ENCODE assay signal across 8 cellular contexts in genomic region chr19:2426661-2427322, GRCh38. TPM values are rescaled to one million over a fixed set of nuclear protein-coding genes. Genes with fewer than 3 reads are reported as not detected.
A peak's percentile ranks its signal among the peaks of the same experiment; 100 is the strongest.
DNase-seq lines count a peak whose midpoint lies in the region; ATAC-seq and TF ChIP-seq lines count a peak whose summit lies in the region.

No MANE protein-coding gene starts in this region.

- peak overlapping the region; percentile 95 for H3K27ac ChIP-seq in CD4-positive, alpha-beta memory T cell (ENCODE audit: low read depth, low read length)
- H3K27ac ChIP-seq in ectodermal cell (ENCODE audit: insufficient read depth, low read depth, low read length, poor library complexity, severe bottlenecking), result peak overlapping the region; percentile 88

- POLR2A ChIA-PET in CD4-positive, alpha-beta memory T cell (lab: Charles Lee; ENCODE audit: partially characterized antibody), result interaction anchor here (0.6 to 2.7 kb wide), 15 partner anchors 12 to 632 kb away, joined by 3 to 30 read pairs (median 5); partner anchors contain the start of genes GADD45B, LMNB2, LSM7 and SPPL2B

- H3K4me3 ChIP-seq in CD4-positive, alpha-beta memory T cell (ENCODE audit: low read length in 2 of 2), result peak overlapping the region; percentile 61 to 79
- H3K4me3 ChIP-seq in WI38 (ENCODE audit: low read depth, low read length) (peak overlapping the region; percentile 91), ectodermal cell (ENCODE audit: insufficient read depth, low read depth, low read length) (peak overlapping the region; percentile 97)

- no peaks in the 10 kb centered on the region for H3K27me3 Mint-ChIP-seq in CD4-positive, alpha-beta memory T cell
- no peaks in the 10 kb centered on the region for H3K27me3 Mint-ChIP-seq in memory B cell

- H3K4me1 Mint-ChIP-seq in CD4-positive, alpha-beta memory T cell, result peaks cover 6 to 19% (median 12%) of the 10 kb centered on the region in 4 donors
- peaks cover 2% of the 10 kb centered on the region for H3K4me1 Mint-ChIP-seq in memory B cell

- H3K9me3 ChIP-seq in CD4-positive, alpha-beta memory T cell (ENCODE audit: control insufficient read depth in 1 of 2, low read length in 2 of 2), result no peaks in the 10 kb centered on the region
- no peaks in the 10 kb centered on the region for H3K9me3 ChIP-seq in ectodermal cell (ENCODE audit: control insufficient read depth, low read length)

- peaks cover 0 to 14% of the 10 kb centered on the region in 2 donors for H3K36me3 Mint-ChIP-seq in CD4-positive, alpha-beta memory T cell
- no peaks in the 10 kb centered on the region for H3K36me3 Mint-ChIP-seq in memory B cell

- ATAC-seq in GM19452 (IDR thresholded peaks at IDR 0.05; ENCODE audit: unreplicated experiment) (peak; percentile 4), memory B cell (ENCODE audit: low read depth) (no peak), GM19023 (IDR thresholded peaks at IDR 0.05; ENCODE audit: unreplicated experiment) (no peak)
- peak; percentile 9 for ATAC-seq in stimulated activated naive CD8-positive, alpha-beta T cell treated with anti-CD3 and anti-CD28 coated beads, Interleukin-15, Interleukin-2, amounts not matched to agents 100 U/mL and 50 U/mL, for 24 hours

- WGBS in ectodermal cell, 2 experiments, result 2% methylated on average over 53 of the region's 53 CpGs

- DNase-seq in CD4-positive, alpha-beta memory T cell, result peak in 3 of 5 donors; percentile 7 to 13 (median 10)
- peak; percentile 97 for DNase-seq in HuH-7.5 (ENCODE audit: low spot score)
- peak in 1 of 2 donors; percentile 40 for DNase-seq in memory B cell (ENCODE audit: low spot score in 2 of 2)
- peak; percentile 61 for DNase-seq in stimulated activated naive CD8-positive, alpha-beta T cell treated with anti-CD3 and anti-CD28 coated beads, Interleukin-15, Interleukin-2, amounts not matched to agents 100 U/mL and 50 U/mL, for 24 hours

- peak overlapping the region; percentile 90 to 97 (median 94) for H3K4me3 Mint-ChIP-seq in CD4-positive, alpha-beta memory T cell
- H3K4me3 Mint-ChIP-seq in memory B cell, result peak overlapping the region; percentile 98

- CTCF ChIA-PET in CD4-positive, alpha-beta memory T cell (lab: Charles Lee; ENCODE audit: partially characterized antibody), result interaction anchor here (1.4 kb wide), 1 partner anchor 153 kb away, joined by 5 read pairs; no protein-coding TSS in a partner anchor

- peak overlapping the region; percentile 74 to 99 (median 98) for H3K27ac Mint-ChIP-seq in CD4-positive, alpha-beta memory T cell
- H3K27ac Mint-ChIP-seq in memory B cell, result peak overlapping the region; percentile 98

- no peak for TF ChIP-seq CTCF in WI38 (IDR thresholded peaks at IDR 0.05; ENCODE audit: low read depth, low read length)

- no peaks in the 10 kb centered on the region for H3K36me3 ChIP-seq in CD4-positive, alpha-beta memory T cell (ENCODE audit: insufficient read depth, low read length)
- H3K36me3 ChIP-seq in ectodermal cell (ENCODE audit: control insufficient read depth, insufficient read depth, low read length), result peaks cover 13% of the 10 kb centered on the region

- intact Hi-C loops in CD4-positive, alpha-beta memory T cell (cut with micrococcal nuclease), result loop anchor here (1.0 kb wide), 3 partner anchors 31 to 190 kb away; partner anchors contain the start of genes LSM7, PLEKHJ1, SF3A2 and SPPL2B

- H3K27me3 ChIP-seq in CD4-positive, alpha-beta memory T cell (ENCODE audit: insufficient read depth, low read length), result no peaks in the 10 kb centered on the region
- no peaks in the 10 kb centered on the region for H3K27me3 ChIP-seq in ectodermal cell (ENCODE audit: control insufficient read depth, insufficient read depth, low read length, poor library complexity, severe bottlenecking)

- no peaks in the 10 kb centered on the region for H3K9me3 Mint-ChIP-seq in CD4-positive, alpha-beta memory T cell
- H3K9me3 Mint-ChIP-seq in memory B cell, result no peaks in the 10 kb centered on the region

- peaks cover 21% of the 10 kb centered on the region for H3K4me1 ChIP-seq in CD4-positive, alpha-beta memory T cell (ENCODE audit: insufficient read depth, low read length)
- H3K4me1 ChIP-seq in ectodermal cell (ENCODE audit: control insufficient read depth, insufficient read depth, low read length), result peaks cover 28% of the 10 kb centered on the region

RNA-seq across cellular contexts. Expression of gene TIMM13, which starts 0.6 kb away (rescaled TPM):
- 10 to 100 TPM; 30.6 to 31.6 TPM for total RNA-seq in CD4-positive, alpha-beta memory T cell
- 10 to 100 TPM; 65.9 to 76.4 TPM for polyA plus RNA-seq in CD4-positive, alpha-beta memory T cell
- polyA plus RNA-seq in ectodermal cell (2013, experiment 1 of 4), result 93.0 TPM
- polyA plus RNA-seq in ectodermal cell (2013, experiment 2 of 4), result 90.3 TPM
- polyA plus RNA-seq in ectodermal cell (2013, experiment 3 of 4), result 99.9 TPM
- polyA plus RNA-seq in ectodermal cell (2013, experiment 4 of 4), result 107 TPM

RNA-seq across cellular contexts. Expression of gene LMNB2, which starts 30.0 kb away (rescaled TPM):
- total RNA-seq in CD4-positive, alpha-beta memory T cell, result 10 to 100 TPM; 19.8 to 19.9 TPM
- 10 to 100 TPM in 1 of 2 donors, 1 to 10 TPM in 1; 3.8 to 10.8 TPM for polyA plus RNA-seq in CD4-positive, alpha-beta memory T cell
- 210 TPM for polyA plus RNA-seq in ectodermal cell (2013, experiment 1 of 4)
- 193 TPM for polyA plus RNA-seq in ectodermal cell (2013, experiment 2 of 4)
- polyA plus RNA-seq in ectodermal cell (2013, experiment 3 of 4), result 120 TPM
- polyA plus RNA-seq in ectodermal cell (2013, experiment 4 of 4), result 124 TPM

RNA-seq across cellular contexts. Expression of gene GADD45B, which starts 49.1 kb away (rescaled TPM):
- total RNA-seq in CD4-positive, alpha-beta memory T cell, result 10 to 100 TPM; 88.2 to 88.3 TPM
- polyA plus RNA-seq in CD4-positive, alpha-beta memory T cell, result 10 to 100 TPM; 44.9 to 94.4 TPM
- 5.6 TPM for polyA plus RNA-seq in ectodermal cell (2013, experiment 1 of 4)
- polyA plus RNA-seq in ectodermal cell (2013, experiment 2 of 4), result 4.5 TPM
- 4.3 TPM for polyA plus RNA-seq in ectodermal cell (2013, experiment 3 of 4)
- 1.9 TPM for polyA plus RNA-seq in ectodermal cell (2013, experiment 4 of 4)

Comparison
In these comparisons a context has a peak if more than half of its experiments do, and no peak if none do; other contexts are left out.
1. ATAC-seq: peak in GM19452 (single experiment) and stimulated activated naive CD8-positive, alpha-beta T cell treated with anti-CD3 and anti-CD28 coated beads, Interleukin-15, Interleukin-2, amounts not matched to agents 100 U/mL and 50 U/mL, for 24 hours (single experiment); none in memory B cell (single experiment) and GM19023 (single experiment).
2. Peak in every context shown above with its lines, with median percentiles within 50 percentile points of each other: H3K4me3 ChIP-seq.